ENCODE assay signal across 15 cellular contexts in the genomic region with DNA sequence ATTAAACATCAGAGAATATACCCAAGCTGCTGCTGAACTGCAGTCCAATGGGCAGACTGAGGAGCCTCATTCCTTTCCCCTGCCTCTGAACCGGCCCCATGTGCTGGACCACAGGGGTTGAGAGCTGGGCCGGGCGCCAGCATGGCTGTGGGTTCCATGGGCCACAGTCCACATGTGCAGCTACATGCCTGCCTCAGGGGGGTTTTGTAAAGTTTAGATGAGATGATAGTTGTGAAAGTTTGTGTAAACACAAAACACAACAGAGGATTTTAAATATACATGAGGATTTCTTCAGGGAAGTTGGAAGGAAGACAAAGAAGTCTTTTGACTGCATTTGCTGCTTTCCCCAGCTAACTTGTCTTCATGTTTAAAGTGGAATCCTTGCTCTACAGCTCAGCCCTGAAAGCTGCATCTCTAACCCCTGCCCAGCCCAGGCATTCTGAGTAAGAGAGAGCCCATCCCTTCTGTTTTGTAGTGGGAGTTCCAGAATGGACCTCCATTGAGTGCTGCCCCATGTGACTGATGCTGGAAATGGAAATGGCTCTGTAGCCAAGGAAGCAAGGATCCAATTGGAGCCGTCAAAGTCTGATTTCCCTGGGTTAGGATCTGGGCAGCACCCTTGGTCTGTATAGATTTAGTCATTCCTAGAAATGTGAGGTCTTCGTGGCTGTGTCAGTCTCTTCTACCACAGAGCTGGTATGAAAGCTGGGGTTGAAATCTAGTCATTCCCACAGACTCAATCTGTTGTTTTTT. TPM values are rescaled to one million over a fixed set of nuclear protein-coding genes. Genes with fewer than 3 reads are reported as not detected.
DNase-seq lines count a peak whose midpoint lies in the region; ATAC-seq and TF ChIP-seq lines count a peak whose summit lies in the region.
"Had no signal": no experiment of that assay in that cellular context is flagged by ENCODE, and none has a peak within 500 bp of the region (broad histone marks: within the 10 kb centered on the region; RNA-seq: fewer than 3 reads in every experiment).

No MANE protein-coding gene starts in this region.

- no peak overlapping the region for H2AFZ ChIP-seq in GM23338
- peak overlapping the region; percentile 24 for H2AFZ ChIP-seq in mesenchymal stem cell (ENCODE audit: low read depth, low read length)

- no peak overlapping the region for H4K91ac ChIP-seq in mesenchymal stem cell (ENCODE audit: low read length)

- H3K23ac ChIP-seq in mesenchymal stem cell (ENCODE audit: low read length in 2 of 2), result no peak overlapping the region

- H3K79me1 ChIP-seq in mesenchymal stem cell (replicated peaks; ENCODE audit: low read length, poor library complexity, severe bottlenecking), result peaks cover 3% of the 10 kb centered on the region

- H4K20me1 ChIP-seq in GM23338 (replicated peaks; ENCODE audit: insufficient read depth), result no peaks in the 10 kb centered on the region

- no peak overlapping the region for H3K18ac ChIP-seq in mesenchymal stem cell (ENCODE audit: low read depth in 1 of 2, low read length in 2 of 2)

- 88% methylated on average over 5 of the region's 5 CpGs for WGBS in mesenchymal stem cell

- peaks cover 8% of the 10 kb centered on the region for H3K27me3 Mint-ChIP-seq in GM23338 (ENCODE audit: insufficient read depth, low read depth, poor library complexity)

- TF ChIP-seq CTCF in AG10803 (conservative IDR thresholded peaks at IDR 0.05; ENCODE audit: low read length), result peak; percentile 22
- TF ChIP-seq CTCF in GM23338 (conservative IDR thresholded peaks at IDR 0.05; ENCODE audit: low read depth in 2 of 2), result 0 out of 4 replicates have a peak, but pooled peaks of 1 of the 2 experiments have one; percentile 2
- no peak for TF ChIP-seq CTCF in brain microvascular endothelial cell (IDR thresholded peaks at IDR 0.05; ENCODE audit: low read depth, low read length, missing control alignments)

- H3K9me3 Mint-ChIP-seq in GM23338, result no peaks in the 10 kb centered on the region
- H3K9me3 Mint-ChIP-seq: activated CD4-positive, alpha-beta T cell treated with anti-CD3 and anti-CD28 coated beads, Interleukin-2, amount 10 ng/mL, durations not matched to agents 7 days and 5 days; CD14-positive monocyte; mesothelial cell of epicardium had no signal

- no peaks in the 10 kb centered on the region for H3K9me3 ChIP-seq in mesenchymal stem cell (ENCODE audit: control insufficient read depth, low read length)
- H3K9me3 ChIP-seq: sigmoid colon had no signal

- H3K27ac ChIP-seq in GM23338 (ENCODE audit: low read depth), result no peak overlapping the region
- H3K27ac ChIP-seq in brain microvascular endothelial cell, result no peak overlapping the region
- H3K27ac ChIP-seq in mesenchymal stem cell (ENCODE audit: low read length, poor library complexity, severe bottlenecking), result no peak overlapping the region
- H3K27ac ChIP-seq: dorsolateral prefrontal cortex, sigmoid colon had no signal

- H3K9me2 ChIP-seq in GM23338 (ENCODE audit: insufficient read depth), result no peaks in the 10 kb centered on the region

- DNase-seq in AG10803 (ENCODE audit: low read depth), result peak; percentile 93
- DNase-seq in GM23338 (ENCODE audit: low spot score), result no peak
- DNase-seq in brain microvascular endothelial cell, result peak; percentile 57
- DNase-seq in mesenchymal stem cell, result peak; percentile 76
- no peak for DNase-seq in hypothalamus (lab: John Stamatoyannopoulos, UW)
- no peak for DNase-seq in activated CD4-positive, alpha-beta T cell treated with anti-CD3 and anti-CD28 coated beads for 4 hours
- no peak for DNase-seq in NCI-H187 (lab: John Stamatoyannopoulos, UW)
- DNase-seq: activated CD4-positive, alpha-beta T cell treated with anti-CD3 and anti-CD28 coated beads, Interleukin-2, amount 10 ng/mL, durations not matched to agents 7 days and 5 days; activated naive CD4-positive, alpha-beta T cell treated with Interleukin-2 at 50 U/mL for 16 hours; dorsolateral prefrontal cortex; NCI-H1436 treated with DMSO at 0.1 percent for 48 hours; sigmoid colon had no signal

- no peak overlapping the region for H3K4me3 Mint-ChIP-seq in GM23338
- H3K4me3 Mint-ChIP-seq: activated CD4-positive, alpha-beta T cell treated with anti-CD3 and anti-CD28 coated beads, Interleukin-2, amount 10 ng/mL, durations not matched to agents 7 days and 5 days; CD14-positive monocyte; mesothelial cell of epicardium had no signal

- no peaks in the 10 kb centered on the region for H3K79me2 ChIP-seq in GM23338 (replicated peaks; ENCODE audit: insufficient read depth)

- peak; percentile 13; the same call in 1 of the 3 replicates for ATAC-seq in GM23338
- no peak for ATAC-seq in GM18861 (IDR thresholded peaks at IDR 0.05; ENCODE audit: unreplicated experiment)

- no peak overlapping the region for H3K4me3 ChIP-seq in AG10803 (ENCODE audit: low read length)
- H3K4me3 ChIP-seq in GM23338, result no peak overlapping the region
- no peak overlapping the region for H3K4me3 ChIP-seq in brain microvascular endothelial cell (ENCODE audit: low read depth, low read length)
- no peak overlapping the region for H3K4me3 ChIP-seq in mesenchymal stem cell (ENCODE audit: insufficient read depth in 1 of 2, low read depth in 1 of 2, low read length in 2 of 2)
- H3K4me3 ChIP-seq: dorsolateral prefrontal cortex, sigmoid colon had no signal

- no peak overlapping the region for H2BK15ac ChIP-seq in mesenchymal stem cell (ENCODE audit: low read depth, poor library complexity, severe bottlenecking)

- H2AK5ac ChIP-seq in mesenchymal stem cell (ENCODE audit: low read length, severe bottlenecking), result no peak overlapping the region

- in situ Hi-C loops in brain microvascular endothelial cell (cut with HindIII; ENCODE audit: low pct_ligation_motif_present, low sequenced_read_pairs), result no loop called here

- H3K36me3 ChIP-seq in GM23338 (ENCODE audit: insufficient read depth) (no peaks in the 10 kb centered on the region; the same call in 1 of the 2 replicates), brain microvascular endothelial cell (replicated peaks) (no peaks in the 10 kb centered on the region), mesenchymal stem cell (ENCODE audit: control insufficient read depth in 1 of 2, insufficient read depth in 2 of 2, low read depth in 1 of 2, low read length in 2 of 2) (peaks cover 0 to 4% of the 10 kb centered on the region in 2 experiments)
- H3K36me3 ChIP-seq: sigmoid colon had no signal

- no peak overlapping the region for H2BK12ac ChIP-seq in mesenchymal stem cell (ENCODE audit: low read length in 2 of 2)

- no peaks in the 10 kb centered on the region; the same call in 1 of the 2 replicates for H3F3A ChIP-seq in GM23338 (replicated peaks; ENCODE audit: low read depth)

- no peak overlapping the region for H3K27ac Mint-ChIP-seq in GM23338
- H3K27ac Mint-ChIP-seq: activated CD4-positive, alpha-beta T cell treated with anti-CD3 and anti-CD28 coated beads, Interleukin-2, amount 10 ng/mL, durations not matched to agents 7 days and 5 days; CD14-positive monocyte; mesothelial cell of epicardium had no signal

- no peak overlapping the region for H3K9ac ChIP-seq in mesenchymal stem cell (ENCODE audit: low read length)

- H2BK5ac ChIP-seq in mesenchymal stem cell (ENCODE audit: low read depth, low read length, poor library complexity, severe bottlenecking), result no peak overlapping the region

- no peaks in the 10 kb centered on the region for H3K27me3 ChIP-seq in GM23338 (ENCODE audit: insufficient read depth)
- no peaks in the 10 kb centered on the region for H3K27me3 ChIP-seq in brain microvascular endothelial cell (replicated peaks)
- no peaks in the 10 kb centered on the region for H3K27me3 ChIP-seq in mesenchymal stem cell (ENCODE audit: control insufficient read depth in 1 of 2, insufficient read depth in 1 of 2, low read length in 2 of 2)
- H3K27me3 ChIP-seq: dorsolateral prefrontal cortex, sigmoid colon had no signal

- no peak overlapping the region for H4K8ac ChIP-seq in mesenchymal stem cell (ENCODE audit: low read length)

- H3K4ac ChIP-seq in mesenchymal stem cell (ENCODE audit: low read depth in 1 of 2, low read length in 2 of 2), result no peak overlapping the region

- H3K4me1 Mint-ChIP-seq in GM23338, result peaks cover 36% of the 10 kb centered on the region

- H3K14ac ChIP-seq in mesenchymal stem cell (ENCODE audit: low read length in 2 of 2), result no peak overlapping the region

- H2BK120ac ChIP-seq in mesenchymal stem cell (ENCODE audit: low read depth, low read length), result no peak overlapping the region

- H3K4me2 ChIP-seq in GM23338 (no peak overlapping the region), mesenchymal stem cell (ENCODE audit: low read length, poor library complexity, severe bottlenecking) (peak overlapping the region; percentile 14)

- peaks cover 11% of the 10 kb centered on the region for H3K4me1 ChIP-seq in GM23338 (ENCODE audit: insufficient read depth)
- H3K4me1 ChIP-seq in mesenchymal stem cell (ENCODE audit: control insufficient read depth, insufficient read depth, low read depth, low read length), result peaks cover 7% of the 10 kb centered on the region
- H3K4me1 ChIP-seq: sigmoid colon had no signal

- H3K36me3 Mint-ChIP-seq in GM23338 (ENCODE audit: low read depth), result peaks cover 4% of the 10 kb centered on the region
- H3K36me3 Mint-ChIP-seq: CD14-positive monocyte, mesothelial cell of epicardium had no signal

TF ChIP-seq in GM23338, 12 proteins besides CTCF, POLR2A, EP300 and RAD21 (continues in another document):
- TF ChIP-seq JUNB (IDR thresholded peaks at IDR 0.05; ENCODE audit: unreplicated experiment) (no peak), ZNF114 (CRISPR knock-in tag; IDR thresholded peaks at IDR 0.05) (no peak), STAT1 (IDR thresholded peaks at IDR 0.05; ENCODE audit: unreplicated experiment) (no peak)

RNA-seq across cellular contexts. Expression of a gene that starts 17.5 kb away (rescaled TPM):
- 10.1 and 15.9 TPM in 2 replicates for total RNA-seq in GM23338 (2014; rRNA removed; shearing (Covaris generic))
- polyA plus RNA-seq in GM23338 (2016; fragmentation: Nextera tagmentation; extraction: Ambion mirVana), result 4.6 and 6.9 TPM in 2 replicates
- 61.3 TPM for polyA plus RNA-seq in mesenchymal stem cell (2013, experiment 1 of 2)
- polyA plus RNA-seq in mesenchymal stem cell (2013, experiment 2 of 2), result 60.4 TPM

Comparison
In these comparisons a context has a peak if more than half of its experiments do, and no peak if none do; other contexts are left out.
1. DNase-seq: peak in AG10803 (single experiment), brain microvascular endothelial cell (single experiment) and mesenchymal stem cell (single experiment); none in GM23338 (single experiment), hypothalamus (0 of 51), activated CD4-positive, alpha-beta T cell treated with anti-CD3 and anti-CD28 coated beads for 4 hours (0 of 2) and NCI-H187 (0 of 2).